Comparison of ENCODE assay signal across 1 cellular context in genomic region chr12:40668095-40668494, GRCh38.
TF ChIP-seq lines count a peak whose summit lies in the region.

No MANE protein-coding gene starts in this region.

TF ChIP-seq in H1, 55 proteins besides CTCF, POLR2A, EP300 and RAD21 (continued from another document):
- TF ChIP-seq RFX5 (IDR thresholded peaks at IDR 0.05; ENCODE audit: borderline replicate concordance, low read depth, low read length) (no peak), MAFK (IDR thresholded peaks at IDR 0.05; ENCODE audit: low read depth, low read length) (no peak), SRF (IDR thresholded peaks at IDR 0.05; ENCODE audit: low read depth, low read length) (no peak), EZH2 (IDR thresholded peaks at IDR 0.05; ENCODE audit: low read depth, low read length, severe bottlenecking) (no peak), CBX8 (IDR thresholded peaks at IDR 0.05; ENCODE audit: borderline replicate concordance, low read depth, low read length) (no peak), SIX5 (IDR thresholded peaks at IDR 0.05; ENCODE audit: low read depth, low read length) (no peak), CEBPB (IDR thresholded peaks at IDR 0.05; ENCODE audit: low read depth, low read length) (no peak), CTBP2 (IDR thresholded peaks at IDR 0.05; ENCODE audit: borderline replicate concordance, insufficient read depth, insufficient read length, low read length) (no peak), SIN3A (conservative IDR thresholded peaks at IDR 0.05 in 1 of 2, IDR thresholded peaks at IDR 0.05 in 1 of 2; ENCODE audit: low read depth in 1 of 2, low read length in 2 of 2) (no peak), RNF2 (IDR thresholded peaks at IDR 0.05; ENCODE audit: borderline replicate concordance, low read depth, low read length, missing control alignments, poor library complexity, severe bottlenecking) (no peak), GTF2F1 (IDR thresholded peaks at IDR 0.05; ENCODE audit: borderline replicate concordance, low read depth, low read length) (no peak)
